In the genomic region with DNA sequence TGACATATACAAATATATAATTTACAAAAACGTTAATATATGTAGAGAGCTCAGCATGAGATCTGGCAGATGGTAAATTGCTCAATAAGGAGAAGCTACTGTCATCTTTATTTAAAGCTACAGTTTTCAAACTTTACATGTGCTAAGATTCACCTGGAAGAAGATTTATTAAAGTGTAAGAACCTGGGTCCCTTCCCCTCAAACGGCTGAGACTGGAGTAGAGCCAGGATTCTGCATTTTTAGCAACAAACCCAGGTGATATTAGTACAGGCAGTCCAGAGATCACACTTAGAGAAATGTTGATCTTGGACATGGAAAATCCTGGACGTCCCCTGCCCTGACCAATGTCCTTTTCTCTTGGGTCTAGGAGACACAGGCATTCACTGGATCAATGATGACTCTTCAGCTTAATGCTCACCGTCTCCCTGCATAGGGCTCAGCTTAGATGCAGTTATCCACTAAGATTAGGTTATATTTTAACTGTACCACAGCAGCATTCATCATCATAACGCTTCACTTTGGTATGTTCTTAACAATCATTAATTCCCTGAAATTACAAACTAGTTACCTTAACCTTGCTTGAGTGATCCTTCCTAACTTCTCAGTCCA, we compare ENCODE assay signal across 9 cellular contexts. TPM values are rescaled to one million over a fixed set of nuclear protein-coding genes. Genes with fewer than 3 reads are reported as not detected.
DNase-seq lines count a peak whose midpoint lies in the region; ATAC-seq, FAIRE-seq and TF ChIP-seq lines count a peak whose summit lies in the region.
"Had no signal": no experiment of that assay in that cellular context is flagged by ENCODE, and none has a peak within 500 bp of the region (broad histone marks: within the 10 kb centered on the region; RNA-seq: fewer than 3 reads in every experiment).

No MANE protein-coding gene starts in this region.

- H3K9me1 ChIP-seq in keratinocyte (ENCODE audit: control insufficient read depth, extremely low read depth, insufficient read depth, low read length), result no peaks in the 10 kb centered on the region

- no peak for FAIRE-seq in keratinocyte (lab: Jason Lieb, UNC)

- H3K79me2 ChIP-seq in keratinocyte (ENCODE audit: control insufficient read depth, insufficient read depth, low read length), result peaks cover 57% of the 10 kb centered on the region

- TF ChIP-seq CTCF in keratinocyte (optimal IDR thresholded peaks at IDR 0.05 in 1 of 3, IDR thresholded peaks at IDR 0.05 in 1 of 3, conservative IDR thresholded peaks at IDR 0.05 in 1 of 3; ENCODE audit: extremely low read depth in 1 of 3, insufficient read depth in 2 of 3, low read length in 3 of 3), result no peak

- no peaks in the 10 kb centered on the region for H3K27me3 Mint-ChIP-seq in T-helper 1 cell treated with Interleukin-12 subunit alpha and Interleukin-12 subunit beta and Interleukin-4 antibody, amounts not matched to agents 30 μg/mL and 1 μg/mL, for 36 hours (ENCODE audit: low read depth)
- no peaks in the 10 kb centered on the region for H3K27me3 Mint-ChIP-seq in activated CD4-positive, alpha-beta memory T cell treated with anti-CD3 and anti-CD28 coated beads for 36 hours

- H3K9me3 Mint-ChIP-seq in T-helper 1 cell treated with Interleukin-12 subunit alpha and Interleukin-12 subunit beta and Interleukin-4 antibody, amounts not matched to agents 30 μg/mL and 1 μg/mL, for 36 hours, result no peaks in the 10 kb centered on the region
- H3K9me3 Mint-ChIP-seq in activated CD4-positive, alpha-beta memory T cell treated with anti-CD3 and anti-CD28 coated beads for 36 hours, result no peaks in the 10 kb centered on the region

- no peaks in the 10 kb centered on the region for H4K20me1 ChIP-seq in keratinocyte (ENCODE audit: control insufficient read depth, extremely low read depth, insufficient read depth, low read length)

- H2AFZ ChIP-seq in keratinocyte (ENCODE audit: control insufficient read depth, low read length), result no peak overlapping the region

- peaks cover 6 to 12% of the 10 kb centered on the region in 2 experiments for H3K36me3 ChIP-seq in keratinocyte (ENCODE audit: control insufficient read depth in 2 of 2, extremely low read depth in 1 of 2, insufficient read depth in 2 of 2, low read length in 2 of 2)

- H3K4me1 Mint-ChIP-seq in T-helper 1 cell treated with Interleukin-12 subunit alpha and Interleukin-12 subunit beta and Interleukin-4 antibody, amounts not matched to agents 30 μg/mL and 1 μg/mL, for 36 hours (ENCODE audit: low read depth), result peaks cover 50% of the 10 kb centered on the region
- H3K4me1 Mint-ChIP-seq in activated CD4-positive, alpha-beta memory T cell treated with anti-CD3 and anti-CD28 coated beads for 36 hours (ENCODE audit: low read depth), result peaks cover 63% of the 10 kb centered on the region

- peak; percentile 10 for ATAC-seq in stimulated activated naive CD8-positive, alpha-beta T cell treated with anti-CD3 and anti-CD28 coated beads, Interleukin-15, Interleukin-2, amounts not matched to agents 100 U/mL and 50 U/mL, for 24 hours
- no peak for ATAC-seq in Right ventricle myocardium superior (ENCODE audit: poor library complexity)
- no peak for ATAC-seq in GM21576 (IDR thresholded peaks at IDR 0.05; ENCODE audit: unreplicated experiment)

- H3K4me3 Mint-ChIP-seq in T-helper 1 cell treated with Interleukin-12 subunit alpha and Interleukin-12 subunit beta and Interleukin-4 antibody, amounts not matched to agents 30 μg/mL and 1 μg/mL, for 36 hours, result peak overlapping the region; percentile 23
- H3K4me3 Mint-ChIP-seq in activated CD4-positive, alpha-beta memory T cell treated with anti-CD3 and anti-CD28 coated beads for 36 hours, result no peak overlapping the region

- peak overlapping the region; percentile 27 for H3K27ac ChIP-seq in keratinocyte (ENCODE audit: control insufficient read depth, insufficient read depth, low read length)

- H3K4me1 ChIP-seq in keratinocyte (ENCODE audit: control insufficient read depth, extremely low read depth, insufficient read depth, low read length), result peaks cover 18% of the 10 kb centered on the region

- H3K27ac Mint-ChIP-seq in T-helper 1 cell treated with Interleukin-12 subunit alpha and Interleukin-12 subunit beta and Interleukin-4 antibody, amounts not matched to agents 30 μg/mL and 1 μg/mL, for 36 hours, result peak overlapping the region; percentile 84
- peak overlapping the region; percentile 93 for H3K27ac Mint-ChIP-seq in activated CD4-positive, alpha-beta memory T cell treated with anti-CD3 and anti-CD28 coated beads for 36 hours

- POLR2A ChIA-PET in activated CD4-positive, alpha-beta memory T cell treated with anti-CD3 and anti-CD28 coated beads for 36 hours (lab: Charles Lee), result interaction anchor here (1.2 to 1.8 kb wide), 4 partner anchors 9 to 21 kb away, joined by 5 to 10 read pairs (median 6); a partner anchor contains a TSS

- intact Hi-C loops in activated CD4-positive, alpha-beta memory T cell treated with anti-CD3 and anti-CD28 coated beads for 36 hours (cut with micrococcal nuclease), result loop anchor here (1.0 kb wide), 1 partner anchor 20 kb away; a partner anchor contains a TSS
- intact Hi-C loops in posterior vena cava (cut with DNase I), result no loop called here
- intact Hi-C loops in Right ventricle myocardium superior (cut with DNase I), result no loop called here

- peaks cover 40% of the 10 kb centered on the region for H3K36me3 Mint-ChIP-seq in T-helper 1 cell treated with Interleukin-12 subunit alpha and Interleukin-12 subunit beta and Interleukin-4 antibody, amounts not matched to agents 30 μg/mL and 1 μg/mL, for 36 hours (ENCODE audit: low read depth)
- H3K36me3 Mint-ChIP-seq in activated CD4-positive, alpha-beta memory T cell treated with anti-CD3 and anti-CD28 coated beads for 36 hours, result peaks cover 29% of the 10 kb centered on the region

- no peak overlapping the region for H3K4me2 ChIP-seq in keratinocyte (ENCODE audit: control insufficient read depth, extremely low read depth, insufficient read depth, low read depth, low read length)

- no peak overlapping the region for H3K4me3 ChIP-seq in keratinocyte (ENCODE audit: control insufficient read depth in 2 of 3, extremely low read depth in 1 of 3, insufficient read depth in 2 of 3, low read depth in 1 of 3, low read length in 3 of 3)
- H3K4me3 ChIP-seq: skin epidermis had no signal

- CTCF ChIA-PET in activated CD4-positive, alpha-beta memory T cell treated with anti-CD3 and anti-CD28 coated beads for 36 hours (lab: Charles Lee), result interaction anchor here (1.0 to 1.8 kb wide), 3 partner anchors 14 to 53 kb away, joined by 3 to 8 read pairs (median 3); no protein-coding TSS in a partner anchor

- H3K9ac ChIP-seq in keratinocyte (ENCODE audit: control insufficient read depth, extremely low read depth, insufficient read depth, low read length), result no peak overlapping the region

- DNase-seq in T-helper 1 cell (no peak), keratinocyte (ENCODE audit: low read depth, low spot score) (no peak), posterior vena cava (ENCODE audit: low spot score) (no peak), Right ventricle myocardium superior (no peak)
- no peak for DNase-seq in activated CD4-positive, alpha-beta memory T cell treated with anti-CD3 and anti-CD28 coated beads for 36 hours
- no peak for DNase-seq in stimulated activated naive CD8-positive, alpha-beta T cell treated with anti-CD3 and anti-CD28 coated beads, Interleukin-15, Interleukin-2, amounts not matched to agents 100 U/mL and 50 U/mL, for 24 hours

- dilution Hi-C loops in keratinocyte (cut with MboI; ENCODE audit: extremely low pct_ligation_motif_present, low sequenced_read_pairs), result no loop called here

- no peaks in the 10 kb centered on the region for H3K9me3 ChIP-seq in keratinocyte (ENCODE audit: control insufficient read depth, low read depth, low read length)

- H3K27me3 ChIP-seq in keratinocyte (ENCODE audit: control insufficient read depth, extremely low read depth, insufficient read depth, low read length), result no peaks in the 10 kb centered on the region

RNA-seq across cellular contexts. Expression of a gene that starts 20.4 kb away (rescaled TPM):
- 10 to 100 TPM; 44.0 to 44.4 TPM for total RNA-seq in activated CD4-positive, alpha-beta memory T cell treated with anti-CD3 and anti-CD28 coated beads for 36 hours
- 27.3 to 37.1 TPM (median 31.3 TPM) in 3 replicates for polyA plus RNA-seq in keratinocyte
- 27.2 TPM for polyA plus RNA-seq in keratinocyte (2011; ENCODE audit: low read depth)
- polyA plus RNA-seq in keratinocyte (2011; cell fraction: cytosol; rRNA removed), result 25.9 and 34.8 TPM in 2 replicates
- polyA plus RNA-seq in keratinocyte (2011; cell fraction: nucleus; rRNA removed), result 36.7 and 37.3 TPM in 2 replicates
- 12.2 and 22.5 TPM in 2 replicates for polyA plus RNA-seq in keratinocyte (2012; ENCODE audit: low replicate concordance)
- 14.5 to 31.2 TPM (median 20.7 TPM) in 3 replicates for polyA minus RNA-seq in keratinocyte
- 26.1 TPM for polyA minus RNA-seq in keratinocyte (2011; cell fraction: cytosol; rRNA and poly(A)+ RNA removed)
- 12.6 and 25.7 TPM in 2 replicates for polyA minus RNA-seq in keratinocyte (2011; cell fraction: nucleus; rRNA and poly(A)+ RNA removed)
- total RNA-seq in posterior vena cava (10 to 100 TPM; 28.9 to 40.0 TPM), Right ventricle myocardium superior (5.2 TPM)

RNA-seq across cellular contexts. Expression of a gene that starts 56.8 kb away (rescaled TPM):
- total RNA-seq in activated CD4-positive, alpha-beta memory T cell treated with anti-CD3 and anti-CD28 coated beads for 36 hours, result 10 to 100 TPM; 75.0 to 80.3 TPM
- polyA plus RNA-seq in keratinocyte, result 38.0 to 83.3 TPM (median 74.0 TPM) in 3 replicates
- 60.0 TPM for polyA plus RNA-seq in keratinocyte (2011; ENCODE audit: low read depth)
- polyA plus RNA-seq in keratinocyte (2011; cell fraction: cytosol; rRNA removed), result 48.0 and 56.3 TPM in 2 replicates
- polyA plus RNA-seq in keratinocyte (2011; cell fraction: nucleus; rRNA removed), result 74.8 and 87.1 TPM in 2 replicates
- 30.5 and 39.1 TPM in 2 replicates for polyA plus RNA-seq in keratinocyte (2012; ENCODE audit: low replicate concordance)
- 184 to 243 TPM (median 200 TPM) in 3 replicates for polyA minus RNA-seq in keratinocyte
- polyA minus RNA-seq in keratinocyte (2011; cell fraction: cytosol; rRNA and poly(A)+ RNA removed), result 57.2 TPM
- 60.6 and 72.9 TPM in 2 replicates for polyA minus RNA-seq in keratinocyte (2011; cell fraction: nucleus; rRNA and poly(A)+ RNA removed)
- total RNA-seq in posterior vena cava, result 10 to 100 TPM; 28.6 to 33.0 TPM
- 34.8 TPM for total RNA-seq in Right ventricle myocardium superior
